15 cellular contexts compared by ENCODE assay signal in the genomic region with DNA sequence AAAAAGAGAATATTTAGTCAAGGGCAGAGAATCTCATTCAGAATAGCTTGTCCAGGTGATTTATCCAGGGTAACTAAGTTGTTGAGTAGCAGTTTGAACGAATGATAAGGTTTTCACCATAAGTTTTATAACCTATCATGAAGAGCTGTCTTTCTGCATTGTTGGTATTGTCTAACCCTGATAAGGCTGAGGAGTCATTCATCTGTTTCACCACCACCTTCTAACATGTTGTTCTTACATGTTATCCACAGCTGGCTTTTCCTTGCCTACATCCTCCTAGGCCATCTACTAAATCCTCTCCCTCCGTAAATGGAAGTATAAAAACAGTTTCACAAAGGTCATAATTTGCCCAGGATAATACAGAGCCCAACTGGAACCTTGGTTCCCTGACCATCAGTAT.
"Had no signal": no experiment of that assay in that cellular context is flagged by ENCODE, and none has a peak within 500 bp of the region (broad histone marks: within the 10 kb centered on the region; RNA-seq: fewer than 3 reads in every experiment).

No MANE protein-coding gene starts in this region.

- H3K4me2 ChIP-seq: neural progenitor cell had no signal

- H3K27me3 Mint-ChIP-seq: activated CD4-positive, alpha-beta memory T cell treated with anti-CD3 and anti-CD28 coated beads for 36 hours; activated CD4-positive, alpha-beta T cell treated with anti-CD3 and anti-CD28 coated beads for 36 hours; activated naive CD8-positive, alpha-beta T cell treated with anti-CD3 and anti-CD28 coated beads for 36 hours; naive B cell; progenitor cell of endocrine pancreas; stimulated activated naive CD8-positive, alpha-beta T cell treated with anti-CD3 and anti-CD28 coated beads, Interleukin-15, amount 100 ng/mL, for 72 hours had no signal

- H3K4me3 Mint-ChIP-seq: activated CD4-positive, alpha-beta memory T cell treated with anti-CD3 and anti-CD28 coated beads for 36 hours; activated CD4-positive, alpha-beta T cell treated with anti-CD3 and anti-CD28 coated beads for 36 hours; activated naive CD8-positive, alpha-beta T cell treated with anti-CD3 and anti-CD28 coated beads for 36 hours; endodermal cell; naive B cell; neural progenitor cell; stimulated activated naive CD8-positive, alpha-beta T cell treated with anti-CD3 and anti-CD28 coated beads, Interleukin-15, amount 100 ng/mL, for 72 hours; T-helper 2 cell treated with Interferon-gamma antibody and Interleukin-4, amounts not matched to agents 5 μg/mL and 100 μg/mL, for 36 hours had no signal

- H3K9me3 ChIP-seq: body of pancreas, lower lobe of right lung, right atrium auricular region had no signal

- H3K27me3 ChIP-seq: body of pancreas, neural progenitor cell, right atrium auricular region had no signal

- DNase-seq: activated CD4-positive, alpha-beta memory T cell treated with anti-CD3 and anti-CD28 coated beads for 36 hours; activated CD4-positive, alpha-beta T cell treated with anti-CD3 and anti-CD28 coated beads for 36 hours; activated naive CD8-positive, alpha-beta T cell treated with anti-CD3 and anti-CD28 coated beads for 36 hours; amygdala; body of pancreas; central memory CD4-positive, alpha-beta T cell; endodermal cell; lower lobe of right lung; naive B cell; stimulated activated CD4-positive, alpha-beta T cell treated with anti-CD3 and anti-CD28 coated beads, Interleukin-2, amount 100 ng/mL, for 48 hours; stimulated activated naive CD8-positive, alpha-beta T cell treated with anti-CD3 and anti-CD28 coated beads, Interleukin-15, amount 100 ng/mL, for 72 hours had no signal

- H3K9me3 Mint-ChIP-seq: endodermal cell had no signal

- H3K36me3 ChIP-seq: lower lobe of right lung, right atrium auricular region had no signal

- H3K36me3 Mint-ChIP-seq: activated CD4-positive, alpha-beta memory T cell treated with anti-CD3 and anti-CD28 coated beads for 36 hours; activated naive CD8-positive, alpha-beta T cell treated with anti-CD3 and anti-CD28 coated beads for 36 hours; naive B cell had no signal

- H2AFZ ChIP-seq: neural progenitor cell had no signal

- H3K4me3 ChIP-seq: body of pancreas, lower lobe of right lung, neural progenitor cell, right atrium auricular region had no signal

- H3K4me1 Mint-ChIP-seq: activated CD4-positive, alpha-beta T cell treated with anti-CD3 and anti-CD28 coated beads for 36 hours; activated naive CD8-positive, alpha-beta T cell treated with anti-CD3 and anti-CD28 coated beads for 36 hours; naive B cell; stimulated activated naive CD8-positive, alpha-beta T cell treated with anti-CD3 and anti-CD28 coated beads, Interleukin-15, amount 100 ng/mL, for 72 hours had no signal

- H3K9ac ChIP-seq: neural progenitor cell had no signal

- ATAC-seq: activated CD4-positive, alpha-beta T cell treated with anti-CD3 and anti-CD28 coated beads for 36 hours; body of pancreas; lower lobe of right lung; stimulated activated naive CD8-positive, alpha-beta T cell treated with anti-CD3 and anti-CD28 coated beads, Interleukin-15, amount 100 ng/mL, for 72 hours had no signal

- H3K27ac Mint-ChIP-seq: activated CD4-positive, alpha-beta memory T cell treated with anti-CD3 and anti-CD28 coated beads for 36 hours; activated CD4-positive, alpha-beta T cell treated with anti-CD3 and anti-CD28 coated beads for 36 hours; activated naive CD8-positive, alpha-beta T cell treated with anti-CD3 and anti-CD28 coated beads for 36 hours; endodermal cell; naive B cell; neural progenitor cell; progenitor cell of endocrine pancreas; stimulated activated naive CD8-positive, alpha-beta T cell treated with anti-CD3 and anti-CD28 coated beads, Interleukin-15, amount 100 ng/mL, for 72 hours; T-helper 2 cell treated with Interferon-gamma antibody and Interleukin-4, amounts not matched to agents 5 μg/mL and 100 μg/mL, for 36 hours had no signal

- H3K27ac ChIP-seq: body of pancreas, lower lobe of right lung, neural progenitor cell had no signal
